In genomic region chr11:118264568-118265470, GRCh38 we compare ENCODE assay signal across 1 cellular context.
A peak's percentile ranks its signal among the peaks of the same experiment; 100 is the strongest.
TF ChIP-seq lines count a peak whose summit lies in the region.

No MANE protein-coding gene starts in this region.

TF ChIP-seq in HepG2, 621 proteins besides CTCF, POLR2A, EP300 and RAD21 (continued from another document):
- TF ChIP-seq RBM39 (IDR thresholded peaks at IDR 0.05; ENCODE audit: low read depth, low read length, poor library complexity, severe bottlenecking): no peak
- TF ChIP-seq ZNF264 (CRISPR knock-in tag; IDR thresholded peaks at IDR 0.05): 0 out of 2 replicates have a peak, but pooled peaks have one; percentile 42
- TF ChIP-seq ZHX1 (CRISPR knock-in tag; IDR thresholded peaks at IDR 0.05; ENCODE audit: low read depth): no peak
